ENCODE assay signal across 8 cellular contexts in the genomic region with DNA sequence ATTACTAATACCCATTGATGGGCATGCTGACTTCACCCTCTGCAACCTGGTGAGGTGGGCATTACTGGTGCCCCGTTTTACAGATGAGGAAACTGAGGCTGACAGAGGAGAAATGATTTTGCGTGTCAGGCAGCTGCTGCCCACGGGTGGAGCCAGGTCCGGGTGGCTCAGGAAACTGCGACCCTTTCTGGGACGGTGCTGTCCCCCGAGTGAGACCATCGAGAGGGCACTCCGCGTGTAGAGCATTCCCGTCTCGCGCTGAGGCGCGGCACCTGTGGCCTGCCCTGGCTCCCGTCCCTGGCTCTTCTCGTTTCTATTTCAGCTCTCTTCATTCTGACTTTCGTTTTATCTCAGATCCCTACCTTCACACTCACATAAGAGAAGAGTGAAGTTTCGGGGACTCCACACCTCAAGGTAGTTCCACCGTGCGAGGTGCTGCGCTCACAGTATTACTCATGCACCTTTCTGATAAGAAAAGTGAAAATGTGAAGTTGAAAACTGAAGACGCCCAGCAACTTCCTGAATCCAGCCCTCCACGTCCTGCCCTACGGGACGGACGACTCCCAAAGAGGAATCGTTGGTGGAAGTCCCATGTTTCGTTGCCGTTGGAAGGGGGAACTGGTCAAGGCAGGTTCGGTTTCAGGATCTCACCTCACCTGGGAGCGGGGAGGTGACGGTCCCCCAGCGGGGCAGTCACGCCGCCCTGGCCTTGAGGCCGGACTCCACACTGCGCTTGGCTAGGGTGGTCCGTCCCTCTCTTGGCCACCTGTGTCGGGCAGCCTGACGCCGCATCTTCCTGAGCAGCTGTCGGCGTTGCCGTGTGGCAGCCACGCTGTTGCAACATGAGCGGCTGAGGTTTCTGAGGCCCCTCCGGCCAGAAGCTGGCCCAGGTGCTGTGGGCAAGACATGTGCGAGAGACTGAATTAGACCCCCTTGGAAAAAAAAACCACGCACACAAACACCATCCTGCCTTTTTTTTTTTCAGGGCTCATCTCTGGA. TPM values are rescaled to one million over a fixed set of nuclear protein-coding genes. Genes with fewer than 3 reads are reported as not detected.
DNase-seq lines count a peak whose midpoint lies in the region; ATAC-seq and TF ChIP-seq lines count a peak whose summit lies in the region.

No MANE protein-coding gene starts in this region.

- H3K9me2 ChIP-seq in SK-N-SH, result no peaks in the 10 kb centered on the region

- H2AFZ ChIP-seq in SK-N-SH (ENCODE audit: low read depth), result no peak overlapping the region

- CTCF ChIA-PET in SK-N-SH (lab: Yijun Ruan, JAX), result no interaction called here

- no peak for TF ChIP-seq CTCF in SK-N-SH (IDR thresholded peaks at IDR 0.05)

- POLR2A ChIA-PET in SK-N-SH (lab: Yijun Ruan, JAX), result no interaction called here

- 26% methylated on average over 22 of the region's 50 CpGs for WGBS in SK-N-SH (ENCODE audit: low lambda C conversion rate)

- ATAC-seq in SK-N-SH treated with all-trans-retinoic acid at 6 μM for 48 hours (no peak), HG03342 (IDR thresholded peaks at IDR 0.05; ENCODE audit: unreplicated experiment) (peak; percentile 72)

- no peaks in the 10 kb centered on the region for H3F3A ChIP-seq in SK-N-SH (replicated peaks; ENCODE audit: insufficient read depth)

- H3K4me1 ChIP-seq in SK-N-SH (ENCODE audit: control insufficient read depth in 1 of 2, insufficient read depth in 2 of 2, low read depth in 1 of 2, low read length in 1 of 2), result no peaks in the 10 kb centered on the region

- no peaks in the 10 kb centered on the region for H3K9me3 ChIP-seq in SK-N-SH

- H3K27ac ChIP-seq in SK-N-SH (ENCODE audit: low read depth in 2 of 2, low read length in 1 of 2), result no peak overlapping the region

- TF ChIP-seq RAD21 in SK-N-SH (IDR thresholded peaks at IDR 0.05; ENCODE audit: low read length), result no peak

- no peak overlapping the region for H3K9ac ChIP-seq in SK-N-SH

- H3K27me3 ChIP-seq in SK-N-SH (ENCODE audit: insufficient read depth), result peaks cover 75% of the 10 kb centered on the region

- no peaks in the 10 kb centered on the region for H4K20me1 ChIP-seq in SK-N-SH (ENCODE audit: insufficient read depth)

- peak overlapping the region; percentile 59 for H3K4me2 ChIP-seq in SK-N-SH

- no peak for TF ChIP-seq EP300 in SK-N-SH (IDR thresholded peaks at IDR 0.05; ENCODE audit: borderline replicate concordance in 1 of 2, low read depth in 1 of 2, low read length in 1 of 2)

- no peaks in the 10 kb centered on the region for H3K36me3 ChIP-seq in SK-N-SH (replicated peaks in 1 of 2; ENCODE audit: control insufficient read depth in 1 of 2, insufficient read depth in 2 of 2, low read length in 1 of 2)

- H3K4me3 ChIP-seq in SK-N-SH (ENCODE audit: low read depth in 2 of 2, low read length in 1 of 2), result 0 out of 4 replicates have a peak overlapping the region, but pooled peaks of 1 of the 2 experiments have one; percentile 23

- DNase-seq in SK-N-SH (no peak), KBM-7 (no peak), NCI-H146 (lab: John Stamatoyannopoulos, UW) (no peak), NK-92 (lab: John Stamatoyannopoulos, UW; ENCODE audit: unreplicated experiment) (no peak)
- peak; percentile 40 for DNase-seq in activated T-helper 9 cell treated with anti-CD3 and anti-CD28 coated beads, Interleukin-2, amount 50 U/mL, for 16 hours (ENCODE audit: low read depth)
- peak in 2 of 3 donors; percentile 36 to 65 for DNase-seq in stimulated activated CD4-positive, alpha-beta T cell treated with anti-CD3 and anti-CD28 coated beads, TNF-alpha, amount 100 ng/mL, for 48 hours (ENCODE audit: low read depth in 3 of 3)

- in situ Hi-C loops in KBM-7 (cut with MboI; ENCODE audit: low pct_unique_long_range_greater_than_20kb, low sequenced_read_pairs), result no loop called here

- no peaks in the 10 kb centered on the region for H3K79me2 ChIP-seq in SK-N-SH (ENCODE audit: insufficient read depth)

TF ChIP-seq in SK-N-SH, 30 proteins besides CTCF, POLR2A, EP300 and RAD21 (continues in another document):
- no peak for TF ChIP-seq YY1 (IDR thresholded peaks at IDR 0.05; ENCODE audit: low read depth)
- TF ChIP-seq NRF1 (IDR thresholded peaks at IDR 0.05; ENCODE audit: low read depth, low read length), result no peak
- no peak for TF ChIP-seq FOXJ3 (CRISPR knock-in tag; IDR thresholded peaks at IDR 0.05)
- TF ChIP-seq GATA2 (CRISPR knock-in tag; IDR thresholded peaks at IDR 0.05), result no peak
- no peak for TF ChIP-seq MEF2A (IDR thresholded peaks at IDR 0.05; ENCODE audit: borderline replicate concordance, low read depth)
- TF ChIP-seq, protein P1, sequence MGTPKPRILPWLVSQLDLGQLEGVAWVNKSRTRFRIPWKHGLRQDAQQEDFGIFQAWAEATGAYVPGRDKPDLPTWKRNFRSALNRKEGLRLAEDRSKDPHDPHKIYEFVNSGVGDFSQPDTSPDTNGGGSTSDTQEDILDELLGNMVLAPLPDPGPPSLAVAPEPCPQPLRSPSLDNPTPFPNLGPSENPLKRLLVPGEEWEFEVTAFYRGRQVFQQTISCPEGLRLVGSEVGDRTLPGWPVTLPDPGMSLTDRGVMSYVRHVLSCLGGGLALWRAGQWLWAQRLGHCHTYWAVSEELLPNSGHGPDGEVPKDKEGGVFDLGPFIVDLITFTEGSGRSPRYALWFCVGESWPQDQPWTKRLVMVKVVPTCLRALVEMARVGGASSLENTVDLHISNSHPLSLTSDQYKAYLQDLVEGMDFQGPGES (IDR thresholded peaks at IDR 0.05; ENCODE audit: low read depth, low read length), result no peak
- TF ChIP-seq RCOR1 (IDR thresholded peaks at IDR 0.05; ENCODE audit: low read length), result no peak
- no peak for TF ChIP-seq JUND (IDR thresholded peaks at IDR 0.05)
- TF ChIP-seq, protein P2, sequence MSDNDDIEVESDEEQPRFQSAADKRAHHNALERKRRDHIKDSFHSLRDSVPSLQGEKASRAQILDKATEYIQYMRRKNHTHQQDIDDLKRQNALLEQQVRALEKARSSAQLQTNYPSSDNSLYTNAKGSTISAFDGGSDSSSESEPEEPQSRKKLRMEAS (IDR thresholded peaks at IDR 0.05; ENCODE audit: low read depth), result no peak
- no peak for TF ChIP-seq TCF12 (IDR thresholded peaks at IDR 0.05)
- TF ChIP-seq MXI1 (IDR thresholded peaks at IDR 0.05; ENCODE audit: low read depth, low read length), result no peak
- no peak for TF ChIP-seq GABPA (IDR thresholded peaks at IDR 0.05; ENCODE audit: low read depth)
- TF ChIP-seq SIN3A (IDR thresholded peaks at IDR 0.05; ENCODE audit: borderline replicate concordance, low read depth, low read length), result no peak
- TF ChIP-seq, protein P3, sequence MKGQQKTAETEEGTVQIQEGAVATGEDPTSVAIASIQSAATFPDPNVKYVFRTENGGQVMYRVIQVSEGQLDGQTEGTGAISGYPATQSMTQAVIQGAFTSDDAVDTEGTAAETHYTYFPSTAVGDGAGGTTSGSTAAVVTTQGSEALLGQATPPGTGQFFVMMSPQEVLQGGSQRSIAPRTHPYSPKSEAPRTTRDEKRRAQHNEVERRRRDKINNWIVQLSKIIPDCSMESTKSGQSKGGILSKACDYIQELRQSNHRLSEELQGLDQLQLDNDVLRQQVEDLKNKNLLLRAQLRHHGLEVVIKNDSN (IDR thresholded peaks at IDR 0.05; ENCODE audit: borderline replicate concordance, low read depth), result no peak
- no peak for TF ChIP-seq SMC3 (IDR thresholded peaks at IDR 0.05; ENCODE audit: low read depth, low read length)
- no peak for TF ChIP-seq ELF1 (IDR thresholded peaks at IDR 0.05)

TF ChIP-seq in SK-N-SH treated with all-trans-retinoic acid at 6 μM for 48 hours, 23 proteins besides CTCF, POLR2A, EP300 and RAD21 (continues in another document):
- no peak for TF ChIP-seq ZFP30 (CRISPR knock-in tag; IDR thresholded peaks at IDR 0.05)
- TF ChIP-seq, protein P4, sequence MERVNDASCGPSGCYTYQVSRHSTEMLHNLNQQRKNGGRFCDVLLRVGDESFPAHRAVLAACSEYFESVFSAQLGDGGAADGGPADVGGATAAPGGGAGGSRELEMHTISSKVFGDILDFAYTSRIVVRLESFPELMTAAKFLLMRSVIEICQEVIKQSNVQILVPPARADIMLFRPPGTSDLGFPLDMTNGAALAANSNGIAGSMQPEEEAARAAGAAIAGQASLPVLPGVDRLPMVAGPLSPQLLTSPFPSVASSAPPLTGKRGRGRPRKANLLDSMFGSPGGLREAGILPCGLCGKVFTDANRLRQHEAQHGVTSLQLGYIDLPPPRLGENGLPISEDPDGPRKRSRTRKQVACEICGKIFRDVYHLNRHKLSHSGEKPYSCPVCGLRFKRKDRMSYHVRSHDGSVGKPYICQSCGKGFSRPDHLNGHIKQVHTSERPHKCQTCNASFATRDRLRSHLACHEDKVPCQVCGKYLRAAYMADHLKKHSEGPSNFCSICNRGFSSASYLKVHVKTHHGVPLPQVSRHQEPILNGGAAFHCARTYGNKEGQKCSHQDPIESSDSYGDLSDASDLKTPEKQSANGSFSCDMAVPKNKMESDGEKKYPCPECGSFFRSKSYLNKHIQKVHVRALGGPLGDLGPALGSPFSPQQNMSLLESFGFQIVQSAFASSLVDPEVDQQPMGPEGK (CRISPR knock-in tag; IDR thresholded peaks at IDR 0.05; ENCODE audit: borderline replicate concordance), result no peak
- no peak for TF ChIP-seq OSR1 (CRISPR knock-in tag; IDR thresholded peaks at IDR 0.05)
- TF ChIP-seq ZNF70 (CRISPR knock-in tag; IDR thresholded peaks at IDR 0.05), result no peak
- TF ChIP-seq RARB (CRISPR knock-in tag; IDR thresholded peaks at IDR 0.05), result no peak
- TF ChIP-seq, protein P5, sequence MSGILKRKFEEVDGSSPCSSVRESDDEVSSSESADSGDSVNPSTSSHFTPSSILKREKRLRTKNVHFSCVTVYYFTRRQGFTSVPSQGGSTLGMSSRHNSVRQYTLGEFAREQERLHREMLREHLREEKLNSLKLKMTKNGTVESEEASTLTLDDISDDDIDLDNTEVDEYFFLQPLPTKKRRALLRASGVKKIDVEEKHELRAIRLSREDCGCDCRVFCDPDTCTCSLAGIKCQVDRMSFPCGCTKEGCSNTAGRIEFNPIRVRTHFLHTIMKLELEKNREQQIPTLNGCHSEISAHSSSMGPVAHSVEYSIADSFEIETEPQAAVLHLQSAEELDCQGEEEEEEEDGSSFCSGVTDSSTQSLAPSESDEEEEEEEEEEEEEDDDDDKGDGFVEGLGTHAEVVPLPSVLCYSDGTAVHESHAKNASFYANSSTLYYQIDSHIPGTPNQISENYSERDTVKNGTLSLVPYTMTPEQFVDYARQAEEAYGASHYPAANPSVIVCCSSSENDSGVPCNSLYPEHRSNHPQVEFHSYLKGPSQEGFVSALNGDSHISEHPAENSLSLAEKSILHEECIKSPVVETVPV (CRISPR knock-in tag; IDR thresholded peaks at IDR 0.05), result no peak
- TF ChIP-seq ISL1 (CRISPR knock-in tag; IDR thresholded peaks at IDR 0.05), result no peak
- TF ChIP-seq ZC3H10 (CRISPR knock-in tag; IDR thresholded peaks at IDR 0.05), result no peak
- TF ChIP-seq ARNTL (CRISPR knock-in tag; IDR thresholded peaks at IDR 0.05; ENCODE audit: borderline replicate concordance, low read depth), result no peak

RNA-seq across cellular contexts. Expression of a gene that starts 48.8 kb away (rescaled TPM):
- polyA plus RNA-seq in SK-N-SH (2012; rRNA removed), result not detected in 2 replicates
- not detected in 2 replicates for polyA plus RNA-seq in SK-N-SH (2012; cell fraction: cytosol; rRNA removed)
- polyA plus RNA-seq in SK-N-SH (2012; cell fraction: nucleus; rRNA removed), result not detected in 2 replicates

Comparison
In these comparisons a context has a peak if more than half of its experiments do, and no peak if none do; other contexts are left out.
1. DNase-seq: peak in activated T-helper 9 cell treated with anti-CD3 and anti-CD28 coated beads, Interleukin-2, amount 50 U/mL, for 16 hours (single experiment) and stimulated activated CD4-positive, alpha-beta T cell treated with anti-CD3 and anti-CD28 coated beads, TNF-alpha, amount 100 ng/mL, for 48 hours (2 of 3); none in SK-N-SH (single experiment), KBM-7 (single experiment), NCI-H146 (single experiment) and NK-92 (single experiment).